9 cellular contexts compared by ENCODE assay signal in genomic region chr15:78415284-78415683, GRCh38. TPM values are rescaled to one million over a fixed set of nuclear protein-coding genes. Genes with fewer than 3 reads are reported as not detected.
DNase-seq lines count a peak whose midpoint lies in the region; ATAC-seq and TF ChIP-seq lines count a peak whose summit lies in the region.
"Had no signal": no experiment of that assay in that cellular context is flagged by ENCODE, and none has a peak within 500 bp of the region (broad histone marks: within the 10 kb centered on the region; RNA-seq: fewer than 3 reads in every experiment).

No MANE protein-coding gene starts in this region.

- TF ChIP-seq EP300 in ovary (IDR thresholded peaks at IDR 0.05), result no peak

- H3K4me1 ChIP-seq in liver (ENCODE audit: control insufficient read depth in 4 of 4, insufficient read depth in 4 of 4, low read length in 3 of 4) (no peaks in the 10 kb centered on the region), ovary (ENCODE audit: insufficient read depth) (peaks cover 1% of the 10 kb centered on the region)
- H3K4me1 ChIP-seq: esophagus muscularis mucosa had no signal

- H3K4me3 ChIP-seq in liver (ENCODE audit: low read depth in 1 of 3, low read length in 3 of 3) (no peak overlapping the region), ovary (no peak overlapping the region)
- H3K4me3 ChIP-seq: esophagus muscularis mucosa had no signal

- intact Hi-C loops in ovary (cut with DNase I), result no loop called here

- H3K27me3 ChIP-seq in liver (ENCODE audit: control insufficient read depth in 4 of 4, insufficient read depth in 4 of 4, low read length in 3 of 4) (no peaks in the 10 kb centered on the region), ovary (no peaks in the 10 kb centered on the region)

- TF ChIP-seq POLR2A in ovary (IDR thresholded peaks at IDR 0.05), result no peak

- no peak overlapping the region for H3K9ac ChIP-seq in liver (ENCODE audit: low read depth in 1 of 2, low read length in 2 of 2)

- WGBS in liver, result 74% methylated on average over 4 of the region's 4 CpGs
- 35 to 51% (median 48%) methylated on average over 4 of the region's 4 CpGs for WGBS in ovary, 3 donors

- no peaks in the 10 kb centered on the region for H3K36me3 ChIP-seq in liver (ENCODE audit: control insufficient read depth in 4 of 4, insufficient read depth in 3 of 4, low read depth in 1 of 4, low read length in 3 of 4)
- H3K36me3 ChIP-seq in ovary, result no peaks in the 10 kb centered on the region
- H3K36me3 ChIP-seq: esophagus muscularis mucosa had no signal

- H3K9me3 ChIP-seq in liver (ENCODE audit: control insufficient read depth in 4 of 4, low read length in 3 of 4) (no peaks in the 10 kb centered on the region), ovary (no peaks in the 10 kb centered on the region)
- H3K9me3 ChIP-seq: esophagus muscularis mucosa had no signal

- DNase-seq in DMS153 (lab: John Stamatoyannopoulos, UW), result peak; percentile 53
- DNase-seq in NCI-H1105 treated with DMSO at 0.1 percent for 48 hours (lab: John Stamatoyannopoulos, UW), result peak; percentile 90
- DNase-seq in SK-N-DZ (ENCODE audit: low spot score), result peak; percentile 47
- no peak for DNase-seq in ovary
- DNase-seq in activated naive CD4-positive, alpha-beta T cell (lab: John Stamatoyannopoulos, UW), result no peak
- DNase-seq in NK-92 treated with Interleukin-12 subunit alpha and Interleukin-12 subunit beta, amount 100 ng/mL, for 24 hours (lab: John Stamatoyannopoulos, UW), result no peak

- peak; percentile 68 to 75 for TF ChIP-seq RAD21 in liver (IDR thresholded peaks at IDR 0.05)

- ATAC-seq in GM18868 (IDR thresholded peaks at IDR 0.05; ENCODE audit: unreplicated experiment), result no peak

- H3K27ac ChIP-seq in liver (ENCODE audit: low read depth in 1 of 2, low read length in 2 of 2), result no peak overlapping the region
- no peak overlapping the region for H3K27ac ChIP-seq in ovary
- H3K27ac ChIP-seq: esophagus muscularis mucosa had no signal

- TF ChIP-seq CTCF in liver (IDR thresholded peaks at IDR 0.05; ENCODE audit: low read depth, low read length, missing input control) (peak; percentile 46), ovary (IDR thresholded peaks at IDR 0.05) (no peak)

TF ChIP-seq in liver, 16 proteins besides CTCF, POLR2A, EP300 and RAD21:
- TF ChIP-seq TAF1 (conservative IDR thresholded peaks at IDR 0.05) (no peak), EGR1 (IDR thresholded peaks at IDR 0.05; ENCODE audit: low read depth in 2 of 2) (no peak), NR2F2 (IDR thresholded peaks at IDR 0.05) (no peak), FOXA2 (IDR thresholded peaks at IDR 0.05) (no peak), REST (IDR thresholded peaks at IDR 0.05) (no peak), HNF4A (conservative IDR thresholded peaks at IDR 0.05) (no peak), ATF3 (IDR thresholded peaks at IDR 0.05) (no peak), RXRA (IDR thresholded peaks at IDR 0.05) (no peak), SP1 (IDR thresholded peaks at IDR 0.05) (no peak), FOXA1 (IDR thresholded peaks at IDR 0.05) (no peak), HNF4G (IDR thresholded peaks at IDR 0.05) (no peak), YY1 (IDR thresholded peaks at IDR 0.05) (no peak), GABPA (IDR thresholded peaks at IDR 0.05 in 1 of 2, conservative IDR thresholded peaks at IDR 0.05 in 1 of 2) (no peak), ZBTB33 (IDR thresholded peaks at IDR 0.05) (no peak), MAX (IDR thresholded peaks at IDR 0.05) (no peak), JUND (IDR thresholded peaks at IDR 0.05) (no peak)

RNA-seq across cellular contexts. Expression of gene IREB2, which starts 22.7 kb away (rescaled TPM):
- polyA plus RNA-seq in SK-N-DZ (2014; cell fraction: cytosol; rRNA removed), result 28.3 and 29.6 TPM in 2 replicates
- polyA plus RNA-seq in SK-N-DZ (2014; cell fraction: nucleus; rRNA removed), result 22.0 and 26.4 TPM in 2 replicates
- total RNA-seq in liver (10 to 100 TPM; 25.2 to 51.4 TPM), ovary (10 to 100 TPM; 29.3 to 54.5 (median 51.7) TPM)
- polyA plus RNA-seq in liver (1 to 10 TPM; 7.0 to 8.9 TPM), ovary (10 to 100 TPM; 15.2 to 20.4 TPM)

Comparison
In these comparisons a context has a peak if more than half of its experiments do, and no peak if none do; other contexts are left out.
1. DNase-seq: peak in DMS153 (single experiment), NCI-H1105 treated with DMSO at 0.1 percent for 48 hours (single experiment) and SK-N-DZ (single experiment); none in ovary (0 of 5), activated naive CD4-positive, alpha-beta T cell (0 of 4) and NK-92 treated with Interleukin-12 subunit alpha and Interleukin-12 subunit beta, amount 100 ng/mL, for 24 hours (single experiment).